Comparison of ENCODE assay signal across 27 cellular contexts in genomic region chr2:199440118-199440517, GRCh38. TPM values are rescaled to one million over a fixed set of nuclear protein-coding genes. Genes with fewer than 3 reads are reported as not detected.
DNase-seq lines count a peak whose midpoint lies in the region; ATAC-seq, FAIRE-seq and TF ChIP-seq lines count a peak whose summit lies in the region.
"Had no signal": no experiment of that assay in that cellular context is flagged by ENCODE, and none has a peak within 500 bp of the region (broad histone marks: within the 10 kb centered on the region; RNA-seq: fewer than 3 reads in every experiment).

No MANE protein-coding gene starts in this region.

- H3K9ac ChIP-seq in K562 (ENCODE audit: insufficient read depth in 1 of 2, low read depth in 2 of 2, low read length in 2 of 2) = no peak overlapping the region
- H3K9ac ChIP-seq: KMS-11 had no signal

- H3K79me2 ChIP-seq in K562 (ENCODE audit: control insufficient read depth, insufficient read depth, low read length) = peaks cover 92% of the 10 kb centered on the region

- no peaks in the 10 kb centered on the region for H3K27me3 ChIP-seq in K562 (ENCODE audit: control insufficient read depth in 2 of 2, insufficient read depth in 2 of 2, low read length in 2 of 2)
- no peaks in the 10 kb centered on the region for H3K27me3 ChIP-seq in WERI-Rb-1 (ENCODE audit: insufficient read depth, low read depth, severe bottlenecking)

- H3K9me1 ChIP-seq in K562 (ENCODE audit: control insufficient read depth, insufficient read depth, low read length) = no peaks in the 10 kb centered on the region

- no peak for TF ChIP-seq RAD21 in K562 (CRISPR knock-in tag; conservative IDR thresholded peaks at IDR 0.05 in 1 of 2, IDR thresholded peaks at IDR 0.05 in 1 of 2)

- ATAC-seq in K562 = peak; percentile 28; the same call in 2 of the 3 replicates
- ATAC-seq: A549, GM12878, T-cell had no signal

- no peak overlapping the region for H3K4me2 ChIP-seq in K562 (ENCODE audit: insufficient read depth, low read length)
- H3K4me2 ChIP-seq: A549, KMS-11, PC-9 had no signal

- peaks cover 13% of the 10 kb centered on the region; the same call in 1 of the 2 replicates for H4K20me1 ChIP-seq in K562 (replicated peaks; ENCODE audit: control insufficient read depth, insufficient read depth, low read length)

- TF ChIP-seq EP300 in K562 (IDR thresholded peaks at IDR 0.05; ENCODE audit: low read length) = no peak

- no peaks in the 10 kb centered on the region for H3K4me1 Mint-ChIP-seq in immature natural killer cell
- H3K4me1 Mint-ChIP-seq: T-cell had no signal

- no peak overlapping the region for H3K27ac ChIP-seq in K562 (ENCODE audit: extremely low read depth, low read depth, low read length)
- H3K27ac ChIP-seq in WERI-Rb-1 = no peak overlapping the region
- H3K27ac ChIP-seq: A549, KMS-11, PC-9, RWPE1 had no signal

- TF ChIP-seq CTCF in K562 (IDR thresholded peaks at IDR 0.05 in 2 of 3, conservative IDR thresholded peaks at IDR 0.05 in 1 of 3; ENCODE audit: insufficient read depth in 2 of 3, low read depth in 1 of 3, low read length in 3 of 3) (no peak), retinal pigment epithelial cell (conservative IDR thresholded peaks at IDR 0.05; ENCODE audit: low read depth, low read length) (peak; percentile 2), WERI-Rb-1 (IDR thresholded peaks at IDR 0.05; ENCODE audit: low read depth, low read length) (no peak)

- H3K4me3 Mint-ChIP-seq in immature natural killer cell = no peak overlapping the region
- H3K4me3 Mint-ChIP-seq: HFFc6, T-cell had no signal

- no peak for TF ChIP-seq POLR2A in K562 (conservative IDR thresholded peaks at IDR 0.05)

- peak; percentile 55 for DNase-seq in EH (ENCODE audit: low read depth)
- peak; percentile 25 for DNase-seq in M059J (ENCODE audit: low read depth)
- DNase-seq in K562 (ENCODE audit: extremely low read depth in 1 of 4, low spot score in 3 of 4) = no peak
- DNase-seq in retinal pigment epithelial cell (ENCODE audit: low read depth) = no peak
- no peak for DNase-seq in NOMO-1 treated with DMSO at 0.1 percent for 48 hours (lab: John Stamatoyannopoulos, UW; ENCODE audit: unreplicated experiment)
- DNase-seq in immature natural killer cell = no peak
- no peak for DNase-seq in WERI-Rb-1
- DNase-seq: BE2C, GDM1, GOT3, HFFc6, IMR-90, NCI-H1092 treated with DMSO at 0.1 percent for 48 hours, NCI-H1436, NCI-H187, NCI-H2081 treated with DMSO at 0.1 percent for 48 hours, NCI-H524 treated with DMSO at 0.1 percent for 48 hours, NCI-H774, PC-9, SHP77, T-cell had no signal

- H3K4me3 ChIP-seq in K562 = no peak overlapping the region
- no peak overlapping the region for H3K4me3 ChIP-seq in retinal pigment epithelial cell (ENCODE audit: low read length)
- H3K4me3 ChIP-seq in WERI-Rb-1 (ENCODE audit: low read depth, low read length) = no peak overlapping the region
- H3K4me3 ChIP-seq: A549, GM12878, HAP-1, PC-9 had no signal

- H3K36me3 ChIP-seq in K562 (ENCODE audit: control insufficient read depth, insufficient read depth, low read length) = peaks cover 63% of the 10 kb centered on the region
- peaks cover 4% of the 10 kb centered on the region; the same call in 1 of the 2 replicates for H3K36me3 ChIP-seq in WERI-Rb-1
- H3K36me3 ChIP-seq: BE2C, HAP-1 had no signal

- peaks cover 0 to 2% (median 0%) of the 10 kb centered on the region in 6 donors for H3K9me3 Mint-ChIP-seq in immature natural killer cell
- H3K9me3 Mint-ChIP-seq: HFFc6, T-cell had no signal

- in situ Hi-C loops in K562 (cut with MboI) = no loop called here

- H3K9me3 ChIP-seq in K562 (replicated peaks; ENCODE audit: control insufficient read depth, insufficient read depth, low read depth, low read length) (no peaks in the 10 kb centered on the region), WERI-Rb-1 (ENCODE audit: severe bottlenecking) (no peaks in the 10 kb centered on the region)
- H3K9me3 ChIP-seq: A549, BE2C, HAP-1 had no signal

- H3K36me3 Mint-ChIP-seq in immature natural killer cell = no peaks in the 10 kb centered on the region
- H3K36me3 Mint-ChIP-seq: T-cell had no signal

- BruUV-seq in K562 (replicated peaks; lab: Mats Ljungman, UMichigan) = no TSS peak

- CTCF ChIA-PET in K562 (lab: Yijun Ruan, JAX; ENCODE audit: low intra/inter-chr PET ratio) = no interaction called here

- intact Hi-C loops in K562 (cut with micrococcal nuclease) = no loop called here

- peaks cover 0 to 6% of the 10 kb centered on the region in 2 experiments; a peak in 2 of 5 replicates for H3K4me1 ChIP-seq in K562 (replicated peaks in 1 of 2; ENCODE audit: control insufficient read depth in 2 of 2, insufficient read depth in 2 of 2, low read length in 2 of 2)
- H3K4me1 ChIP-seq: A549, BE2C, HAP-1 had no signal

- FAIRE-seq in K562 (lab: Jason Lieb, UNC) = no peak
- FAIRE-seq: A549, D721Med, GM12878 had no signal

- H2AFZ ChIP-seq in K562 (ENCODE audit: low read depth, low read length) = no peak overlapping the region
- H2AFZ ChIP-seq: PC-9 had no signal

- no peak overlapping the region for H3K27ac Mint-ChIP-seq in immature natural killer cell
- H3K27ac Mint-ChIP-seq: HFFc6, T-cell had no signal

- H3K27me3 Mint-ChIP-seq in immature natural killer cell (ENCODE audit: low read depth in 3 of 3) = peaks cover 0 to 2% (median 0%) of the 10 kb centered on the region in 3 donors

- POLR2A ChIA-PET in K562 (lab: Yijun Ruan, JAX) = no interaction called here

TF ChIP-seq in K562, 482 proteins besides CTCF, POLR2A, EP300 and RAD21:
- TF ChIP-seq MEF2D (tag; conservative IDR thresholded peaks at IDR 0.05; ENCODE audit: low read depth) (no peak), REST (CRISPR knock-in tag; IDR thresholded peaks at IDR 0.05; ENCODE audit: low read depth) (no peak)
TF ChIP-seq in K562: peak in this region for 0.

RNA-seq across cellular contexts. Expression of gene SATB2, which starts 17.6 kb away (rescaled TPM):
- 7.5 and 7.8 TPM in 2 replicates for total RNA-seq in M059J (2014; rRNA removed; shearing (Covaris generic))
- total RNA-seq in K562 (2011; cell fraction: chromatin; rRNA removed; ENCODE audit: low replicate concordance) = 43.7 and 91.0 TPM in 2 replicates
- total RNA-seq in K562 (2011; cell fraction: nucleolus; rRNA removed) = 18.8 and 27.8 TPM in 2 replicates
- 47.1 and 82.4 TPM in 2 replicates for total RNA-seq in K562 (2011; cell fraction: nucleoplasm; rRNA removed)
- total RNA-seq in K562 (2014; rRNA removed) = 15.1 and 21.1 TPM in 2 replicates
- total RNA-seq in K562 (2014; rRNA removed; fragmentation: Illumina TruSeq; extraction: Trizol) = 17.1 and 18.8 TPM in 2 replicates
- 18.6 and 19.5 TPM in 2 replicates for total RNA-seq in K562 (2015; rRNA removed; fragmentation: Illumina TruSeq; extraction: Trizol)
- total RNA-seq in K562 (2021) = 34.0 and 34.3 TPM in 2 replicates
- polyA plus RNA-seq in K562 (2011; rRNA removed) = 8.7 and 9.9 TPM in 2 replicates
- 5.8 and 9.5 TPM in 2 replicates for polyA plus RNA-seq in K562 (2011; cell fraction: cytosol; rRNA removed)
- polyA plus RNA-seq in K562 (2011; cell fraction: nucleus; rRNA removed) = 15.7 and 22.4 TPM in 2 replicates
- 9.2 and 12.2 TPM in 2 replicates for polyA plus RNA-seq in K562 (2012)
- 21.1 and 21.8 TPM in 2 replicates for polyA plus RNA-seq in K562 (2014; fragmentation: Illumina TruSeq; extraction: Trizol)
- polyA plus RNA-seq in K562 (2014; fragmentation: Nextera tagmentation; extraction: Ambion mirVana) = 10 to 100 TPM in 1 of 2 experiments, 1 to 10 TPM in 1; 4.5 to 10.0 TPM
- 12.8 and 14.4 TPM in 2 replicates for polyA plus RNA-seq in K562 (2014; rRNA removed)
- 37.3 and 38.8 TPM in 2 replicates for polyA minus RNA-seq in K562 (2011; rRNA and poly(A)+ RNA removed)
- polyA minus RNA-seq in K562 (2011; cell fraction: cytosol; rRNA and poly(A)+ RNA removed) = 19.0 and 20.9 TPM in 2 replicates
- polyA minus RNA-seq in K562 (2011; cell fraction: nucleus; rRNA and poly(A)+ RNA removed) = 45.2 and 51.2 TPM in 2 replicates
- under 1 TPM in 1 of 3 donors, not detected in 2; 0.07 TPM for polyA plus RNA-seq in immature natural killer cell

Comparison
In these comparisons a context has a peak if more than half of its experiments do, and no peak if none do; other contexts are left out.
1. DNase-seq: peak in EH (single experiment) and M059J (single experiment); none in K562 (0 of 4), retinal pigment epithelial cell (single experiment), NOMO-1 treated with DMSO at 0.1 percent for 48 hours (single experiment), immature natural killer cell (0 of 3) and WERI-Rb-1 (single experiment).